Comparison of ENCODE assay signal across 8 cellular contexts in genomic region chr1:155321577-155322497, GRCh38. TPM values are rescaled to one million over a fixed set of nuclear protein-coding genes. Genes with fewer than 3 reads are reported as not detected.
DNase-seq lines count a peak whose midpoint lies in the region; ATAC-seq and FAIRE-seq lines count a peak whose summit lies in the region.

No MANE protein-coding gene starts in this region.

- no peaks in the 10 kb centered on the region for H3K9me3 Mint-ChIP-seq in naive thymus-derived CD4-positive, alpha-beta T cell

- WGBS in small intestine, 3 donors: 48 to 58% (median 52%) methylated on average over 27 to 29 of the region's 29 CpGs

- DNase-seq in AG08396 (ENCODE audit: low spot score): peak; percentile 15
- no peak for DNase-seq in MG63
- no peak for DNase-seq in naive thymus-derived CD4-positive, alpha-beta T cell
- no peak for DNase-seq in activated CD4-positive, CD25-positive, alpha-beta regulatory T cell treated with anti-CD3 and anti-CD28 coated beads, Interleukin-2, amount 50 U/mL, for 72 hours
- DNase-seq in GDM1 (lab: John Stamatoyannopoulos, UW): no peak
- no peak for DNase-seq in hepatic stellate cell (ENCODE audit: low spot score)
- DNase-seq in small intestine: no peak

- intact Hi-C loops in naive thymus-derived CD4-positive, alpha-beta T cell (cut with micrococcal nuclease): loop anchor here (2.0 to 10.0 kb wide), 10 partner anchors 130 to 1017 kb away; partner anchors contain the start of genes RIT1 (in 2 of the 2), ASH1L (in 1 of the 2), CCT3 (in 1 of the 2) and CKS1B (in 1 of the 2)

- H3K9me3 ChIP-seq in MG63 (no peaks in the 10 kb centered on the region), small intestine (ENCODE audit: control insufficient read depth, low read depth) (no peaks in the 10 kb centered on the region)
- no peaks in the 10 kb centered on the region for H3K9me3 ChIP-seq in naive thymus-derived CD4-positive, alpha-beta T cell (ENCODE audit: control insufficient read depth in 2 of 3, low read length in 3 of 3)

- peaks cover 0 to 12% of the 10 kb centered on the region in 2 donors for H3K4me1 ChIP-seq in naive thymus-derived CD4-positive, alpha-beta T cell (ENCODE audit: control insufficient read depth in 2 of 2, insufficient read depth in 2 of 2, low read length in 2 of 2)
- H3K4me1 ChIP-seq in small intestine (ENCODE audit: control insufficient read depth in 2 of 2, insufficient read depth in 1 of 2, low read depth in 1 of 2, low read length in 1 of 2): peaks cover 0 to 9% of the 10 kb centered on the region in 2 donors

- H3K27ac ChIP-seq in cingulate gyrus (ENCODE audit: low read depth, low read length) (peak overlapping the region; percentile 89), small intestine (ENCODE audit: low read depth in 1 of 2, low read length in 1 of 2) (peak overlapping the region in 1 of 2 donors; percentile 21)
- H3K27ac ChIP-seq in naive thymus-derived CD4-positive, alpha-beta T cell (ENCODE audit: low read depth, low read length): no peak overlapping the region

- peak overlapping the region; percentile 74 to 91 (median 76) for H3K4me3 Mint-ChIP-seq in naive thymus-derived CD4-positive, alpha-beta T cell

- POLR2A ChIA-PET in naive thymus-derived CD4-positive, alpha-beta T cell (lab: Charles Lee): interaction anchor here (0.6 to 3.9 kb wide), 9 partner anchors 14 to 1324 kb away, joined by 3 to 18 read pairs (median 4); partner anchors contain the start of genes CLK2, FDPS and SCAMP3

- CTCF ChIA-PET in naive thymus-derived CD4-positive, alpha-beta T cell (lab: Charles Lee): interaction anchor here (0.6 to 9.4 kb wide), 10 partner anchors 9 to 543 kb away, joined by 3 to 105 read pairs (median 4); partner anchors contain the start of gene FDPS

- H3K4me3 ChIP-seq in MG63: peak overlapping the region; percentile 79
- H3K4me3 ChIP-seq in naive thymus-derived CD4-positive, alpha-beta T cell (ENCODE audit: low read length): no peak overlapping the region
- H3K4me3 ChIP-seq in small intestine (ENCODE audit: low read depth in 1 of 2, low read length in 2 of 2): no peak overlapping the region

- no peaks in the 10 kb centered on the region for H3K27me3 Mint-ChIP-seq in naive thymus-derived CD4-positive, alpha-beta T cell

- no peaks in the 10 kb centered on the region for H3K27me3 ChIP-seq in MG63
- no peaks in the 10 kb centered on the region for H3K27me3 ChIP-seq in naive thymus-derived CD4-positive, alpha-beta T cell (ENCODE audit: control insufficient read depth in 2 of 2, insufficient read depth in 2 of 2, low read length in 2 of 2)
- H3K27me3 ChIP-seq in small intestine (ENCODE audit: control insufficient read depth in 2 of 2, insufficient read depth in 2 of 2, low read length in 2 of 2): no peaks in the 10 kb centered on the region

- peaks cover 0 to 12% (median 0%) of the 10 kb centered on the region in 5 donors for H3K36me3 Mint-ChIP-seq in naive thymus-derived CD4-positive, alpha-beta T cell

- no peak for ATAC-seq in naive thymus-derived CD4-positive, alpha-beta T cell

- no peak for FAIRE-seq in small intestine (lab: Jason Lieb, UNC)

- H3K36me3 ChIP-seq in MG63 (peaks cover 41% of the 10 kb centered on the region), small intestine (ENCODE audit: control insufficient read depth in 2 of 2, insufficient read depth in 2 of 2, low read length in 2 of 2) (no peaks in the 10 kb centered on the region)
- peaks cover 0 to 4% (median 0%) of the 10 kb centered on the region in 3 experiments for H3K36me3 ChIP-seq in naive thymus-derived CD4-positive, alpha-beta T cell (ENCODE audit: control insufficient read depth in 2 of 3, insufficient read depth in 3 of 3, low read length in 3 of 3)

- peak overlapping the region in 3 of 9 donors; percentile 17 to 56 (median 51) for H3K27ac Mint-ChIP-seq in naive thymus-derived CD4-positive, alpha-beta T cell

- H3K4me1 Mint-ChIP-seq in naive thymus-derived CD4-positive, alpha-beta T cell: peaks cover 24 to 41% (median 31%) of the 10 kb centered on the region in 7 donors

RNA-seq across cellular contexts. Expression of gene RUSC1, which starts 1.1 kb away (rescaled TPM):
- 22.9 and 27.0 TPM in 2 replicates for total RNA-seq in MG63 (2014; rRNA removed; shearing (Covaris generic); ENCODE audit: low replicate concordance)
- 10 to 100 TPM; 14.9 to 26.8 (median 15.7) TPM for total RNA-seq in naive thymus-derived CD4-positive, alpha-beta T cell
- polyA plus RNA-seq in naive thymus-derived CD4-positive, alpha-beta T cell: 1 to 10 TPM; 6.8 to 7.7 TPM
- 10 to 100 TPM; 32.7 to 60.8 (median 48.1) TPM for polyA plus RNA-seq in small intestine

RNA-seq across cellular contexts. Expression of gene FDPS, which starts 13.2 kb away (rescaled TPM):
- 267 and 286 TPM in 2 replicates for total RNA-seq in MG63 (2014; rRNA removed; shearing (Covaris generic); ENCODE audit: low replicate concordance)
- total RNA-seq in naive thymus-derived CD4-positive, alpha-beta T cell: 100 to 1,000 TPM in 1 of 5 experiments, 10 to 100 TPM in 4; 58.5 to 193 (median 79.0) TPM
- 100 to 1,000 TPM in 1 of 2 donors, 10 to 100 TPM in 1; 99.3 to 102 TPM for polyA plus RNA-seq in naive thymus-derived CD4-positive, alpha-beta T cell
- polyA plus RNA-seq in small intestine: 100 to 1,000 TPM; 194 to 343 (median 196) TPM

RNA-seq across cellular contexts. Expression of gene PKLR, which starts 20.6 kb away (rescaled TPM):
- total RNA-seq in MG63 (2014; rRNA removed; shearing (Covaris generic); ENCODE audit: low replicate concordance): not detected in 2 replicates
- not detected for total RNA-seq in naive thymus-derived CD4-positive, alpha-beta T cell
- polyA plus RNA-seq in naive thymus-derived CD4-positive, alpha-beta T cell: under 1 TPM in 1 of 2 donors, not detected in 1; 0.06 TPM
- 1 to 10 TPM; 3.8 to 9.2 (median 5.7) TPM for polyA plus RNA-seq in small intestine

RNA-seq across cellular contexts. Expression of gene HCN3, which starts 44.6 kb away (rescaled TPM):
- 0.10 and 1.2 TPM in 2 replicates for total RNA-seq in MG63 (2014; rRNA removed; shearing (Covaris generic); ENCODE audit: low replicate concordance)
- total RNA-seq in naive thymus-derived CD4-positive, alpha-beta T cell: 1 to 10 TPM; 1.6 to 3.3 (median 2.8) TPM
- polyA plus RNA-seq in naive thymus-derived CD4-positive, alpha-beta T cell: under 1 TPM in 1 of 2 donors, not detected in 1; 0.07 TPM
- 10 to 100 TPM in 1 of 3 donors, 1 to 10 TPM in 2; 4.0 to 11.9 (median 4.3) TPM for polyA plus RNA-seq in small intestine

RNA-seq across cellular contexts. Expression of gene CLK2, which starts 48.5 kb away (rescaled TPM):
- 21.8 and 28.3 TPM in 2 replicates for total RNA-seq in MG63 (2014; rRNA removed; shearing (Covaris generic); ENCODE audit: low replicate concordance)
- 100 to 1,000 TPM in 2 of 5 experiments, 10 to 100 TPM in 3; 72.2 to 137 (median 94.7) TPM for total RNA-seq in naive thymus-derived CD4-positive, alpha-beta T cell
- 10 to 100 TPM; 16.7 to 31.0 TPM for polyA plus RNA-seq in naive thymus-derived CD4-positive, alpha-beta T cell
- 10 to 100 TPM; 27.0 to 41.6 (median 33.8) TPM for polyA plus RNA-seq in small intestine
